In the genomic region with DNA sequence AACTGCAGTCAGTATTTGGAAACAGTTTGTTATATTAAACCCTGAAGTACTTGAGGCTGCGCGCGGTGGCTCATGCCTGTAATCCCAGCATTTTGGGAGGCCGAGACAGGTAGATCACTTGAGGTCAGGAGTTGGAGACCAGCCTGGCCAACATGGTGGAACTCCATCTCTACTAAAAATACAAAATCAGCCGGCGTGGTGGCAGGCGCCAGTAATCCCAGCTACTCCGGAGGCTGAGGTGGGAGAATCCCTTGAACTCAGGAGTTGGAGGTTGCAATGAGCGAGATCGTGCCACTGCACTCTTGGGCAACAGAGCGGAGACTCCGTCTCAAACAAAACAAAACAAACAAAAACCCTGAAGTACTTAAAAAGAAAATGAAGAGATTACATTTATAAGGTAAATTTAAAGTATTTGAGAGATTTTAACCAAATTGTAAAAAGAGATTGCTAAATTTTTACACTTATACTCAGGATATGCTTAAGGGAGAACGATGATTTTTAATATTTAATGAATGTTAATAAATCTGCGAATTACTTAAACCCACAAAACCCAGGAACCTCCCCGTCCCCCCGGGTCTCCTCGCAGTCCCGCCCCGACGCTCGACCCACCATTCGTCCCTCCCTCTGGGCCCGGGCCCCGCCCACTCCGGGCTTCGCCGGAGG, we compare ENCODE assay signal across 10 cellular contexts. TPM values are rescaled to one million over a fixed set of nuclear protein-coding genes. Genes with fewer than 3 reads are reported as not detected.
DNase-seq lines count a peak whose midpoint lies in the region; ATAC-seq, FAIRE-seq and TF ChIP-seq lines count a peak whose summit lies in the region.
"Had no signal": no experiment of that assay in that cellular context is flagged by ENCODE, and none has a peak within 500 bp of the region (broad histone marks: within the 10 kb centered on the region; RNA-seq: fewer than 3 reads in every experiment).

No MANE protein-coding gene starts in this region.

- TF ChIP-seq POLR2A in H54 (IDR thresholded peaks at IDR 0.05; ENCODE audit: low read depth, low read length) = no peak

- TF ChIP-seq CTCF in WI38 (IDR thresholded peaks at IDR 0.05; ENCODE audit: low read depth, low read length) = no peak
- no peak for TF ChIP-seq CTCF in left ventricle myocardium inferior (IDR thresholded peaks at IDR 0.05; ENCODE audit: borderline replicate concordance)

- peak overlapping the region; percentile 95 for H3K4me3 ChIP-seq in WI38 (ENCODE audit: low read depth, low read length)
- peak overlapping the region; percentile 90 for H3K4me3 ChIP-seq in left ventricle myocardium inferior
- peak overlapping the region; percentile 75 to 78 for H3K4me3 ChIP-seq in small intestine (ENCODE audit: low read depth in 1 of 2, low read length in 2 of 2)

- H3K36me3 ChIP-seq in left ventricle myocardium inferior (peaks cover 30% of the 10 kb centered on the region), small intestine (ENCODE audit: control insufficient read depth in 2 of 2, insufficient read depth in 2 of 2, low read length in 2 of 2) (peaks cover 0 to 4% of the 10 kb centered on the region in 2 donors)

- WGBS in small intestine, 3 donors = 35 to 37% (median 36%) methylated on average over 27 of the region's 27 CpGs

- H3K27ac ChIP-seq in left ventricle myocardium inferior (replicated peaks) (peak overlapping the region; percentile 92), small intestine (ENCODE audit: low read depth in 1 of 2, low read length in 1 of 2) (peak overlapping the region in 1 of 2 donors; percentile 86)

- H3K9me3 ChIP-seq in left ventricle myocardium inferior (replicated peaks) (no peaks in the 10 kb centered on the region), small intestine (ENCODE audit: control insufficient read depth, low read depth) (no peaks in the 10 kb centered on the region)

- FAIRE-seq in H54 (lab: Jason Lieb, UNC) = no peak
- FAIRE-seq in small intestine (lab: Jason Lieb, UNC) = no peak

- intact Hi-C loops in left ventricle myocardium inferior (cut with micrococcal nuclease) = no loop called here

- peaks cover 23% of the 10 kb centered on the region for H3K4me1 ChIP-seq in left ventricle myocardium inferior
- peaks cover 0 to 2% of the 10 kb centered on the region in 2 donors for H3K4me1 ChIP-seq in small intestine (ENCODE audit: control insufficient read depth in 2 of 2, insufficient read depth in 1 of 2, low read depth in 1 of 2, low read length in 1 of 2)

- H3K27me3 ChIP-seq in left ventricle myocardium inferior (ENCODE audit: low read depth) (no peaks in the 10 kb centered on the region), small intestine (ENCODE audit: control insufficient read depth in 2 of 2, insufficient read depth in 2 of 2, low read length in 2 of 2) (no peaks in the 10 kb centered on the region)

- ATAC-seq in HG03097 (IDR thresholded peaks at IDR 0.05; ENCODE audit: low FRiP score, unreplicated experiment) = no peak
- ATAC-seq in GM19328 (IDR thresholded peaks at IDR 0.05; ENCODE audit: unreplicated experiment) = no peak
- no peak for ATAC-seq in HG03159 (IDR thresholded peaks at IDR 0.05; ENCODE audit: unreplicated experiment)

- DNase-seq in H54 (ENCODE audit: insufficient read length, low spot score) = peak; percentile 83
- DNase-seq in left ventricle myocardium inferior = no peak
- no peak for DNase-seq in small intestine
- DNase-seq in NCI-H82 treated with DMSO at 0.1 percent for 48 hours (lab: John Stamatoyannopoulos, UW; ENCODE audit: unreplicated experiment) = no peak

RNA-seq across cellular contexts. Expression of gene MTG1, which starts 0.4 kb away (rescaled TPM):
- 14.0 TPM for total RNA-seq in left ventricle myocardium inferior
- polyA plus RNA-seq in small intestine = 100 to 1,000 TPM in 2 of 3 donors, 10 to 100 TPM in 1; 72.6 to 124 (median 109) TPM

RNA-seq across cellular contexts. Expression of gene PAOX, which starts 14.5 kb away (rescaled TPM):
- total RNA-seq in left ventricle myocardium inferior = 2.9 TPM
- 10 to 100 TPM in 2 of 3 donors, 1 to 10 TPM in 1; 7.9 to 40.8 (median 12.3) TPM for polyA plus RNA-seq in small intestine

RNA-seq across cellular contexts. Expression of gene ECHS1, which starts 20.4 kb away (rescaled TPM):
- total RNA-seq in left ventricle myocardium inferior = 212 TPM
- polyA plus RNA-seq in small intestine = 100 to 1,000 TPM; 190 to 371 (median 260) TPM

RNA-seq across cellular contexts. Expression of gene SPRN, which starts 30.9 kb away (rescaled TPM):
- not detected for total RNA-seq in left ventricle myocardium inferior
- 1 to 10 TPM in 1 of 3 donors, under 1 TPM in 2; 0.81 to 1.1 (median 0.89) TPM for polyA plus RNA-seq in small intestine
- total RNA-seq: NCI-H460, pulmonary artery endothelial cell had no signal

RNA-seq across cellular contexts. Expression of gene FUOM, which starts 35.7 kb away (rescaled TPM):
- 5.1 TPM for total RNA-seq in left ventricle myocardium inferior
- polyA plus RNA-seq in small intestine = 100 to 1,000 TPM in 2 of 3 donors, 10 to 100 TPM in 1; 89.8 to 320 (median 240) TPM
